In the genomic region with DNA sequence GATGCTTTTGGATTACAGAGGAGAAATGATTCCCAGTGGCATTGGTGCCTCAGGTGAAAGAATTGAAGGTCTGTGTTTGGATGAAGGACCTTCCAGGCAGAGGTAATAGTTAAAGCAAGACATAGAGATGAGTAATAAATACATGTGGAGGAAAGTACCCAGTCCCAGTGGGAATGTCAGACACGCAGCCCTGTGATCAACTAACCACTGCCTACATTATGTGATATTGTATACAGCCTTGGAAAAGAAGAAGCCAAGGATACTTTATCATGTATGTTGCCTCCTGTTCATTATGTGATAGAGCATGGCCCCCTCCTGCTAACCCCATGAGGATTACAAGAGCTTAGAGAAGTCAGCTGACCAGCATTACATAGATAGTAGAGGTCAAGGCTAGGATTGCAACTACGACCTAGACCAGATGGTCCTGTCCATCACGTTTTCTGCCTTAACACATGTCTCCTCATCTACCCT, we compare ENCODE assay signal across 21 cellular contexts.
DNase-seq lines count a peak whose midpoint lies in the region; ATAC-seq, FAIRE-seq and TF ChIP-seq lines count a peak whose summit lies in the region.
"Had no signal": no experiment of that assay in that cellular context is flagged by ENCODE, and none has a peak within 500 bp of the region (broad histone marks: within the 10 kb centered on the region; RNA-seq: fewer than 3 reads in every experiment).

No MANE protein-coding gene starts in this region.

- H3K36me3 ChIP-seq in SK-N-MC (ENCODE audit: insufficient read depth, low read length) (peaks cover 46% of the 10 kb centered on the region), trophoblast cell (ENCODE audit: control insufficient read depth in 1 of 2, insufficient read depth in 2 of 2, low read length in 2 of 2) (no peaks in the 10 kb centered on the region), kidney (ENCODE audit: control insufficient read depth in 1 of 2, insufficient read depth in 2 of 2, low read length in 2 of 2) (no peaks in the 10 kb centered on the region)
- H3K36me3 ChIP-seq: BLaER1, heart left ventricle had no signal

- WGBS in trophoblast cell (ENCODE audit: extremely low coverage, insufficient coverage, insufficient read length), result no CpG with 5 or more reads among the region's 3 CpGs

- no peak overlapping the region for H3K4me2 ChIP-seq in trophoblast cell (ENCODE audit: low read length)
- H3K4me2 ChIP-seq: BLaER1 had no signal

- peak overlapping the region; percentile 39 for H4K8ac ChIP-seq in trophoblast cell (ENCODE audit: low read depth, low read length)

- TF ChIP-seq CTCF in kidney (IDR thresholded peaks at IDR 0.05; ENCODE audit: borderline replicate concordance, extremely low read depth, insufficient read depth), result no peak

- H3K79me2 ChIP-seq in trophoblast cell (ENCODE audit: control insufficient read depth, insufficient read depth, low read length, poor library complexity), result no peaks in the 10 kb centered on the region

- H2AK5ac ChIP-seq in trophoblast cell (ENCODE audit: low read length), result peak overlapping the region; percentile 46

- H3K27me3 ChIP-seq in trophoblast cell (ENCODE audit: insufficient read depth, low read length), result no peaks in the 10 kb centered on the region
- H3K27me3 ChIP-seq: BLaER1 had no signal

- peaks cover 14% of the 10 kb centered on the region for H3K79me1 ChIP-seq in trophoblast cell (ENCODE audit: low read length)

- H4K12ac ChIP-seq in trophoblast cell (ENCODE audit: low read depth, low read length), result no peak overlapping the region

- H3K4me3 ChIP-seq in SK-N-MC, result no peak overlapping the region
- no peak overlapping the region for H3K4me3 ChIP-seq in trophoblast cell (ENCODE audit: low read depth, low read length)
- H3K4me3 ChIP-seq in kidney (ENCODE audit: low read length in 2 of 2), result no peak overlapping the region
- H3K4me3 ChIP-seq: BLaER1, heart left ventricle, skin epidermis had no signal

- peak; percentile 49 for DNase-seq in HCEC 1CT
- DNase-seq in SK-N-MC (ENCODE audit: low read depth, low spot score), result no peak
- DNase-seq in fibroblast of gingiva (ENCODE audit: low read depth), result peak; percentile 38
- peak; percentile 62 to 82 for DNase-seq in trophoblast cell
- no peak for DNase-seq in C1 segment of cervical spinal cord (lab: John Stamatoyannopoulos, UW)
- DNase-seq in kidney, result no peak
- DNase-seq: activated naive CD4-positive, alpha-beta T cell treated with anti-CD3 and anti-CD28 coated beads, Interleukin-2, amount 50 U/mL, for 16 hours; cortex of kidney; heart left ventricle; Kasumi-1; natural killer cell; NCI-H1436; NCI-H2171; NCI-H69; posterior cingulate gyrus; stimulated activated CD4-positive, alpha-beta T cell treated with anti-CD3 and anti-CD28 coated beads, Interleukin-4, amount 100 ng/mL, for 4 hours had no signal

- H3K23ac ChIP-seq in trophoblast cell (ENCODE audit: low read length), result no peak overlapping the region

- intact Hi-C loops in kidney (cut with DNase I), result no loop called here

- peak overlapping the region; percentile 70 for H2BK12ac ChIP-seq in trophoblast cell (ENCODE audit: low read length)

- H3K4ac ChIP-seq in trophoblast cell (ENCODE audit: low read depth, low read length), result no peak overlapping the region

- H3K9me3 ChIP-seq in SK-N-MC (ENCODE audit: low read depth, low read length), result no peaks in the 10 kb centered on the region
- no peaks in the 10 kb centered on the region for H3K9me3 ChIP-seq in trophoblast cell (ENCODE audit: insufficient read depth, low read depth, low read length)
- no peaks in the 10 kb centered on the region for H3K9me3 ChIP-seq in kidney (ENCODE audit: control insufficient read depth in 1 of 2, low read length in 2 of 2)

- H3K14ac ChIP-seq in trophoblast cell (ENCODE audit: low read length), result peak overlapping the region; percentile 58

- H3K27ac ChIP-seq in SK-N-MC (peak overlapping the region; percentile 99), trophoblast cell (ENCODE audit: low read depth, low read length) (peak overlapping the region; percentile 90), kidney (ENCODE audit: low read depth in 2 of 2, low read length in 2 of 2) (no peak overlapping the region)
- H3K27ac ChIP-seq: BLaER1, heart left ventricle had no signal

- peak overlapping the region; percentile 74 for H4K91ac ChIP-seq in trophoblast cell (ENCODE audit: low read depth, low read length)

- FAIRE-seq in kidney (lab: Jason Lieb, UNC), result no peak
- FAIRE-seq: HTR-8/SVneo had no signal

- H2BK5ac ChIP-seq in trophoblast cell (ENCODE audit: low read depth, low read length, poor library complexity), result peak overlapping the region; percentile 61

- H2AFZ ChIP-seq in trophoblast cell (ENCODE audit: insufficient read depth, low read length, poor library complexity), result no peak overlapping the region

- H3K4me1 ChIP-seq in trophoblast cell (ENCODE audit: control insufficient read depth in 1 of 2, insufficient read depth in 2 of 2, low read length in 2 of 2), result peaks cover 7 to 9% of the 10 kb centered on the region in 2 experiments
- no peaks in the 10 kb centered on the region for H3K4me1 ChIP-seq in kidney (ENCODE audit: control insufficient read depth in 1 of 2, insufficient read depth in 1 of 2, low read depth in 1 of 2, low read length in 2 of 2)
- H3K4me1 ChIP-seq: BLaER1, heart left ventricle had no signal

- H3K18ac ChIP-seq in trophoblast cell (ENCODE audit: low read length), result no peak overlapping the region

- H3K9ac ChIP-seq in SK-N-MC (ENCODE audit: insufficient read length), result peak overlapping the region; percentile 75
- no peak overlapping the region for H3K9ac ChIP-seq in trophoblast cell (ENCODE audit: low read length)
- H3K9ac ChIP-seq in kidney (ENCODE audit: low read length in 2 of 2), result no peak overlapping the region
- H3K9ac ChIP-seq: BLaER1 had no signal

- ATAC-seq in HG03439 (IDR thresholded peaks at IDR 0.05; ENCODE audit: unreplicated experiment) (no peak), GM21381 (IDR thresholded peaks at IDR 0.05; ENCODE audit: unreplicated experiment) (no peak)
- ATAC-seq: natural killer cell had no signal

- H2BK120ac ChIP-seq in trophoblast cell (ENCODE audit: insufficient read depth, low read length, poor library complexity), result peak overlapping the region; percentile 81

Comparison
In these comparisons a context has a peak if more than half of its experiments do, and no peak if none do; other contexts are left out.
1. DNase-seq: peak in HCEC 1CT (single experiment), fibroblast of gingiva (single experiment) and trophoblast cell (2 of 2); none in SK-N-MC (single experiment), C1 segment of cervical spinal cord (0 of 14) and kidney (single experiment).
2. H3K27ac ChIP-seq: peak in SK-N-MC (single experiment) and trophoblast cell (single experiment); none in kidney (0 of 2).